2 cellular contexts compared by ENCODE assay signal in genomic region chr6:31839779-31840126, GRCh38.
TF ChIP-seq lines count a peak whose summit lies in the region.

No MANE protein-coding gene starts in this region.

TF ChIP-seq in WTC11, 78 proteins besides CTCF, POLR2A, EP300 and RAD21:
- TF ChIP-seq ZNF416 (CRISPR knock-in tag; IDR thresholded peaks at IDR 0.05) (0 out of 2 replicates have a peak, but pooled peaks have one; percentile 7), ZNF532 (CRISPR knock-in tag; IDR thresholded peaks at IDR 0.05; ENCODE audit: borderline replicate concordance) (peak; percentile 53; the same call in 1 of the 2 replicates), ERG (CRISPR knock-in tag; IDR thresholded peaks at IDR 0.05) (peak; percentile 18; the same call in 1 of the 2 replicates), ZNF671 (CRISPR knock-in tag; IDR thresholded peaks at IDR 0.05) (0 out of 2 replicates have a peak, but pooled peaks have one; percentile 21)
TF ChIP-seq in WTC11: peak in this region for 4; not testable (repeated sequence) for 74.

TF ChIP-seq in K562, 482 proteins besides CTCF, POLR2A, EP300 and RAD21:
- TF ChIP-seq KLF10 (CRISPR knock-in tag; IDR thresholded peaks at IDR 0.05) (0 out of 2 replicates have a peak, but pooled peaks have one; percentile 4), ZNF77 (CRISPR knock-in tag; IDR thresholded peaks at IDR 0.05) (peak; percentile 29; the same call in 1 of the 2 replicates), PHTF2 (CRISPR knock-in tag; IDR thresholded peaks at IDR 0.05) (0 out of 2 replicates have a peak, but pooled peaks have one; percentile 30), BCLAF1 (IDR thresholded peaks at IDR 0.05; ENCODE audit: borderline replicate concordance in 1 of 2, control insufficient read depth in 1 of 2, low read depth in 2 of 2, low read length in 1 of 2) (peak in 1 of 2 experiments; percentile 30; a peak in 1 of 4 replicates), HBP1 (CRISPR knock-in tag; IDR thresholded peaks at IDR 0.05) (peak; percentile 73; the same call in 1 of the 2 replicates), TBL1XR1 (IDR thresholded peaks at IDR 0.05; ENCODE audit: low read length in 2 of 2) (0 out of 4 replicates have a peak, but pooled peaks of 1 of the 2 experiments have one; percentile 15), MBD2 (IDR thresholded peaks at IDR 0.05; ENCODE audit: borderline replicate concordance, low read depth) (0 out of 2 replicates have a peak, but pooled peaks have one; percentile 5), SIRT6 (IDR thresholded peaks at IDR 0.05; ENCODE audit: low read depth, low read length) (peak; percentile 24), ZBTB26 (CRISPR knock-in tag; IDR thresholded peaks at IDR 0.05) (0 out of 2 replicates have a peak, but pooled peaks have one; percentile 24), ZNF445 (CRISPR knock-in tag; IDR thresholded peaks at IDR 0.05; ENCODE audit: low read depth) (0 out of 2 replicates have a peak, but pooled peaks have one; percentile 70), POLR2AphosphoS5 (IDR thresholded peaks at IDR 0.05; ENCODE audit: control insufficient read depth, insufficient read depth, low read depth, low read length) (peak; percentile 12; the same call in 1 of the 2 replicates), KAT7 (CRISPR knock-in tag; IDR thresholded peaks at IDR 0.05; ENCODE audit: borderline replicate concordance) (0 out of 2 replicates have a peak, but pooled peaks have one; percentile 60), ZNF668 (CRISPR knock-in tag; IDR thresholded peaks at IDR 0.05) (0 out of 2 replicates have a peak, but pooled peaks have one; percentile 47), HEY1 (CRISPR knock-in tag; IDR thresholded peaks at IDR 0.05; ENCODE audit: borderline replicate concordance) (0 out of 2 replicates have a peak, but pooled peaks have one; percentile 4), NFXL1 (CRISPR knock-in tag; IDR thresholded peaks at IDR 0.05) (peak; percentile 39; the same call in 1 of the 2 replicates), ZNF253 (CRISPR knock-in tag; conservative IDR thresholded peaks at IDR 0.05) (0 out of 2 replicates have a peak, but pooled peaks have one; percentile 8)
